In the genomic region with DNA sequence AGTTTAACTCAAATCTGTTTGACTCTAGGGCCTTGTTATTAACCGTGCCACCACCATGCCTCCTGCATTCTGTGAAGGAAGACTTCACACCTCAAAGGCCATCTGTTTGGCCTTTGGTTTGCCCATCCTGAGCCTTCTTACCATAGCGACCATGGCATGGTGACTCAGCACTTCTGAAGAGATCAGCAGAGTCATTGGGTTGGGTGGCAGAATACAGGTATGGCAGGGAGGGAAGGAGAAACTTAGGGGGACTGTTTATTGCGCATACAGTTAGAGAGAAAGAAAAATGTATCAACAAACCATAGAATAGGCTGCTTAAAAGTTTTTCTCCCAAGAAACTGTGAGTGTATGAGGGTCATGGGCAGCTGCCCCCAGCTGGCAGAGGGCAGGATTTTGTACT, we compare ENCODE assay signal across 1 cellular context.
TF ChIP-seq lines count a peak whose summit lies in the region.

No MANE protein-coding gene starts in this region.

TF ChIP-seq in GM23338, 12 proteins besides CTCF, POLR2A, EP300 and RAD21:
- TF ChIP-seq ZNF114 (CRISPR knock-in tag; IDR thresholded peaks at IDR 0.05): no peak
- no peak for TF ChIP-seq REST (IDR thresholded peaks at IDR 0.05; ENCODE audit: unreplicated experiment)
- no peak for TF ChIP-seq POLR2AphosphoS5 (IDR thresholded peaks at IDR 0.05; ENCODE audit: low read depth)
- no peak for TF ChIP-seq ZNF462 (CRISPR knock-in tag; IDR thresholded peaks at IDR 0.05)
- no peak for TF ChIP-seq JUNB (IDR thresholded peaks at IDR 0.05; ENCODE audit: unreplicated experiment)
- no peak for TF ChIP-seq ETS1 (IDR thresholded peaks at IDR 0.05)
- no peak for TF ChIP-seq ZNF331 (CRISPR knock-in tag; IDR thresholded peaks at IDR 0.05; ENCODE audit: low read depth)
- TF ChIP-seq EZH2 (IDR thresholded peaks at IDR 0.05; ENCODE audit: low read depth, unreplicated experiment): no peak
- TF ChIP-seq CREB1 (CRISPR knock-in tag; IDR thresholded peaks at IDR 0.05; ENCODE audit: low read depth): no peak
- no peak for TF ChIP-seq STAT1 (IDR thresholded peaks at IDR 0.05; ENCODE audit: unreplicated experiment)
- TF ChIP-seq EZH2phosphoT487 (IDR thresholded peaks at IDR 0.05; ENCODE audit: unreplicated experiment): no peak
- TF ChIP-seq NANOG (IDR thresholded peaks at IDR 0.05; ENCODE audit: borderline replicate concordance): no peak
